ENCODE assay signal across 9 cellular contexts in genomic region chr4:150828159-150828558, GRCh38.
DNase-seq lines count a peak whose midpoint lies in the region; ATAC-seq and TF ChIP-seq lines count a peak whose summit lies in the region.
"Had no signal": no experiment of that assay in that cellular context is flagged by ENCODE, and none has a peak within 500 bp of the region (broad histone marks: within the 10 kb centered on the region; RNA-seq: fewer than 3 reads in every experiment).

No MANE protein-coding gene starts in this region.

- peaks cover 0 to 3% (median 0%) of the 10 kb centered on the region in 3 donors for H3K27me3 Mint-ChIP-seq in CD14-positive monocyte (ENCODE audit: low read depth in 3 of 3)
- no peaks in the 10 kb centered on the region for H3K27me3 Mint-ChIP-seq in activated T-helper 1 cell treated with anti-CD3 and anti-CD28 coated beads, Interleukin-12 subunit alpha, Interleukin-12 subunit beta, Interleukin-2, Interleukin-4 antibody, amounts not matched to agents 30 ng/mL and 10 ng/mL and 1 ng/mL, durations not matched to agents 14 hours and 24 hours and 36 hours (ENCODE audit: insufficient read depth)

- peak overlapping the region; percentile 26 to 87 (median 74) for H3K27ac Mint-ChIP-seq in CD14-positive monocyte
- H3K27ac Mint-ChIP-seq in activated T-helper 1 cell treated with anti-CD3 and anti-CD28 coated beads, Interleukin-12 subunit alpha, Interleukin-12 subunit beta, Interleukin-2, Interleukin-4 antibody, amounts not matched to agents 30 ng/mL and 10 ng/mL and 1 ng/mL, durations not matched to agents 14 hours and 24 hours and 36 hours = peak overlapping the region; percentile 78

- H2AFZ ChIP-seq in mesenchymal stem cell (ENCODE audit: low read depth, low read length) (no peak overlapping the region), hepatocyte (no peak overlapping the region)

- H3K23ac ChIP-seq in mesenchymal stem cell (ENCODE audit: low read length in 2 of 2) = no peak overlapping the region

- whole genome bisulfite sequencing in mesenchymal stem cell = 97% methylated on average over 7 of the region's 8 CpGs
- WGBS in hepatocyte (ENCODE audit: low lambda C conversion rate, missing lambda C conversion rate) = 95% methylated on average over 8 of the region's 8 CpGs

- H3K79me1 ChIP-seq in mesenchymal stem cell (replicated peaks; ENCODE audit: low read length, poor library complexity, severe bottlenecking) = no peaks in the 10 kb centered on the region

- H3K14ac ChIP-seq in mesenchymal stem cell (ENCODE audit: low read length in 2 of 2) = no peak overlapping the region

- peaks cover 22% of the 10 kb centered on the region for H3K4me1 Mint-ChIP-seq in CD14-positive monocyte
- peaks cover 22% of the 10 kb centered on the region for H3K4me1 Mint-ChIP-seq in activated T-helper 1 cell treated with anti-CD3 and anti-CD28 coated beads, Interleukin-12 subunit alpha, Interleukin-12 subunit beta, Interleukin-2, Interleukin-4 antibody, amounts not matched to agents 30 ng/mL and 10 ng/mL and 1 ng/mL, durations not matched to agents 14 hours and 24 hours and 36 hours (ENCODE audit: low read depth)

- H4K91ac ChIP-seq in mesenchymal stem cell (ENCODE audit: low read length) = no peak overlapping the region

- H2AK5ac ChIP-seq in mesenchymal stem cell (ENCODE audit: low read length, severe bottlenecking) = no peak overlapping the region

- no peaks in the 10 kb centered on the region for H3K27me3 ChIP-seq in mesenchymal stem cell (ENCODE audit: control insufficient read depth in 1 of 2, insufficient read depth in 1 of 2, low read length in 2 of 2)
- H3K27me3 ChIP-seq in hepatocyte = no peaks in the 10 kb centered on the region
- H3K27me3 ChIP-seq: BLaER1 had no signal

- peaks cover 0 to under 1% (median 0%) of the 10 kb centered on the region in 7 donors for H3K9me3 Mint-ChIP-seq in CD14-positive monocyte
- no peaks in the 10 kb centered on the region for H3K9me3 Mint-ChIP-seq in activated T-helper 1 cell treated with anti-CD3 and anti-CD28 coated beads, Interleukin-12 subunit alpha, Interleukin-12 subunit beta, Interleukin-2, Interleukin-4 antibody, amounts not matched to agents 30 ng/mL and 10 ng/mL and 1 ng/mL, durations not matched to agents 14 hours and 24 hours and 36 hours

- TF ChIP-seq CTCF in CD14-positive monocyte (IDR thresholded peaks at IDR 0.05) (no peak), GM20000 (IDR thresholded peaks at IDR 0.05; ENCODE audit: extremely low read depth, missing control alignments) (peak; percentile 11), hepatocyte (IDR thresholded peaks at IDR 0.05; ENCODE audit: poor library complexity) (no peak)

- H3K4me1 ChIP-seq in mesenchymal stem cell (ENCODE audit: control insufficient read depth, insufficient read depth, low read depth, low read length) = no peaks in the 10 kb centered on the region
- no peaks in the 10 kb centered on the region for H3K4me1 ChIP-seq in hepatocyte (ENCODE audit: insufficient read depth)

- H3K27ac ChIP-seq in mesenchymal stem cell (ENCODE audit: low read length, poor library complexity, severe bottlenecking) = no peak overlapping the region
- no peak overlapping the region for H3K27ac ChIP-seq in hepatocyte
- H3K27ac ChIP-seq: BLaER1 had no signal

- no peak overlapping the region for H3K4me3 ChIP-seq in mesenchymal stem cell (ENCODE audit: insufficient read depth in 1 of 2, low read depth in 1 of 2, low read length in 2 of 2)
- no peak overlapping the region for H3K4me3 ChIP-seq in hepatocyte
- H3K4me3 ChIP-seq: BLaER1 had no signal

- H3K9me3 ChIP-seq in mesenchymal stem cell (ENCODE audit: control insufficient read depth, low read length) (no peaks in the 10 kb centered on the region), hepatocyte (ENCODE audit: low read depth) (no peaks in the 10 kb centered on the region)
- H3K9me3 ChIP-seq: BLaER1 had no signal

- no peak overlapping the region for H3K9ac ChIP-seq in mesenchymal stem cell (ENCODE audit: low read length)
- H3K9ac ChIP-seq: BLaER1 had no signal

- no peaks in the 10 kb centered on the region for H3K79me2 ChIP-seq in hepatocyte

- H4K20me1 ChIP-seq in hepatocyte (ENCODE audit: insufficient read depth, poor library complexity, severe bottlenecking) = no peaks in the 10 kb centered on the region
- H4K20me1 ChIP-seq: BLaER1 had no signal

- H3K4ac ChIP-seq in mesenchymal stem cell (ENCODE audit: low read depth in 1 of 2, low read length in 2 of 2) = no peak overlapping the region

- no peak overlapping the region for H2BK120ac ChIP-seq in mesenchymal stem cell (ENCODE audit: low read depth, low read length)

- H3K18ac ChIP-seq in mesenchymal stem cell (ENCODE audit: low read depth in 1 of 2, low read length in 2 of 2) = no peak overlapping the region

- no peak overlapping the region for H2BK5ac ChIP-seq in mesenchymal stem cell (ENCODE audit: low read depth, low read length, poor library complexity, severe bottlenecking)

- no peak overlapping the region for H2BK15ac ChIP-seq in mesenchymal stem cell (ENCODE audit: low read depth, poor library complexity, severe bottlenecking)

- peak; percentile 97 for ATAC-seq in HG03565 (IDR thresholded peaks at IDR 0.05; ENCODE audit: unreplicated experiment)

- H3K4me2 ChIP-seq in mesenchymal stem cell (ENCODE audit: low read length, poor library complexity, severe bottlenecking) (no peak overlapping the region), hepatocyte (no peak overlapping the region)
- H3K4me2 ChIP-seq: BLaER1 had no signal

- no peak overlapping the region for H2BK12ac ChIP-seq in mesenchymal stem cell (ENCODE audit: low read length in 2 of 2)

- no peak for DNase-seq in CD14-positive monocyte (ENCODE audit: low spot score)
- DNase-seq in GM20000 (ENCODE audit: low spot score) = peak; percentile 55
- peak; percentile 11 for DNase-seq in activated T-helper 1 cell treated with anti-CD3 and anti-CD28 coated beads, Interleukin-12 subunit alpha, Interleukin-12 subunit beta, Interleukin-2, Interleukin-4 antibody, amounts not matched to agents 30 ng/mL and 10 ng/mL and 1 ng/mL, durations not matched to agents 14 hours and 24 hours and 36 hours (ENCODE audit: low spot score)
- peak; percentile 3 to 6 for DNase-seq in stimulated activated CD8-positive, alpha-beta memory T cell treated with anti-CD3 and anti-CD28 coated beads, Interleukin-4, amount 100 ng/mL, for 1 hour (ENCODE audit: low read depth in 2 of 2, low spot score in 1 of 2)
- DNase-seq in mesenchymal stem cell = no peak
- no peak for DNase-seq in hepatocyte (ENCODE audit: low spot score)
- no peak for DNase-seq in DMS153 treated with DMSO at 0.1 percent for 48 hours (lab: John Stamatoyannopoulos, UW; ENCODE audit: unreplicated experiment)

- intact Hi-C loops in CD14-positive monocyte (cut with micrococcal nuclease) = no loop called here
- intact Hi-C loops in activated T-helper 1 cell treated with anti-CD3 and anti-CD28 coated beads, Interleukin-12 subunit alpha, Interleukin-12 subunit beta, Interleukin-2, Interleukin-4 antibody, amounts not matched to agents 30 ng/mL and 10 ng/mL and 1 ng/mL, durations not matched to agents 14 hours and 24 hours and 36 hours (cut with micrococcal nuclease) = loop anchor here (1.0 kb wide), 1 partner anchor 10 kb away; no protein-coding TSS in a partner anchor

- H4K8ac ChIP-seq in mesenchymal stem cell (ENCODE audit: low read length) = no peak overlapping the region

- no peaks in the 10 kb centered on the region for H3K9me2 ChIP-seq in hepatocyte (replicated peaks; ENCODE audit: insufficient read depth)

- H3K4me3 Mint-ChIP-seq in CD14-positive monocyte = peak overlapping the region; percentile 53 to 76
- H3K4me3 Mint-ChIP-seq in activated T-helper 1 cell treated with anti-CD3 and anti-CD28 coated beads, Interleukin-12 subunit alpha, Interleukin-12 subunit beta, Interleukin-2, Interleukin-4 antibody, amounts not matched to agents 30 ng/mL and 10 ng/mL and 1 ng/mL, durations not matched to agents 14 hours and 24 hours and 36 hours = peak overlapping the region; percentile 43

- H3K36me3 ChIP-seq in mesenchymal stem cell (ENCODE audit: control insufficient read depth in 1 of 2, insufficient read depth in 2 of 2, low read depth in 1 of 2, low read length in 2 of 2) (peaks cover 0 to 8% of the 10 kb centered on the region in 2 experiments), hepatocyte (replicated peaks; ENCODE audit: insufficient read depth, low read depth) (no peaks in the 10 kb centered on the region)

- H3K36me3 Mint-ChIP-seq in CD14-positive monocyte = peaks cover 13 to 14% of the 10 kb centered on the region in 2 donors
- H3K36me3 Mint-ChIP-seq in activated T-helper 1 cell treated with anti-CD3 and anti-CD28 coated beads, Interleukin-12 subunit alpha, Interleukin-12 subunit beta, Interleukin-2, Interleukin-4 antibody, amounts not matched to agents 30 ng/mL and 10 ng/mL and 1 ng/mL, durations not matched to agents 14 hours and 24 hours and 36 hours (ENCODE audit: low read depth) = peaks cover 42% of the 10 kb centered on the region

Comparison
In these comparisons a context has a peak if more than half of its experiments do, and no peak if none do; other contexts are left out.
1. DNase-seq: peak in GM20000 (single experiment), activated T-helper 1 cell treated with anti-CD3 and anti-CD28 coated beads, Interleukin-12 subunit alpha, Interleukin-12 subunit beta, Interleukin-2, Interleukin-4 antibody, amounts not matched to agents 30 ng/mL and 10 ng/mL and 1 ng/mL, durations not matched to agents 14 hours and 24 hours and 36 hours (single experiment) and stimulated activated CD8-positive, alpha-beta memory T cell treated with anti-CD3 and anti-CD28 coated beads, Interleukin-4, amount 100 ng/mL, for 1 hour (2 of 2); none in CD14-positive monocyte (single experiment), mesenchymal stem cell (single experiment), hepatocyte (single experiment) and DMS153 treated with DMSO at 0.1 percent for 48 hours (single experiment).